10 cellular contexts compared by ENCODE assay signal in the genomic region with DNA sequence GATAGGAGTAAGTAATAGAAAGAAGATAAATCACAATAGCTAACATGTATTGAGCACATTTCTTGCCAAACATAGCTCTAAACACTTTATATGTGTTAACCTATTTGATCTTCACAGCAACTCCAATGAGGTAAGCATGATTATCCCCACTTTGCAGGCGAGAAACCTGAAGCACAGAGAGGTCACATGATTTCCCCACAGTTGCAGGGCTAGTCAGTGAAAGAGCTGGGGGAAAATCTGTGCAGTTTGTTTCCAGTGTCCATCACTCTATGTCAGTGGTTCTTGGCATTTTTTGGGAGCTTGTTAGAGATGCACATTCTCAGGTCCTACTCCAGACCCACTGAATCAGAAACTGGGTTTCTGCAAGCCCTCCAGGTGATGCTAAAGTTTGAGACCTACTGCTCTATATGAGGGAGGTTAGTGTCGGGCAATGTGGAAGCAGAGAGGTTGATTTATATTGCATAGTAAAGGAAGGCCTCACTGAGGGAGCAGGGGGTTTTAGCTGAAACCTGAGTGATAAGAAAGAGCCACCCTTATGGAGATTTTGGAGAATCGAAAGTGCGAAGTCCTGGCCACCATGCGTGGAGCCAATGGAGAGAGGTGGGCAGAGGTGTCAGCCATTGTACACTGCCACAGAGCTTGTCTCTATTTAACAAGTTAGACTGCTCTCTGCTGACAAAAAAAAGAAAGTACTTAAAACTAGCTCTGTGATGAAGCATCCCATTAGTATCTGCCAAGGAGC. TPM values are rescaled to one million over a fixed set of nuclear protein-coding genes. Genes with fewer than 3 reads are reported as not detected.
DNase-seq lines count a peak whose midpoint lies in the region; ATAC-seq lines count a peak whose summit lies in the region.
"Had no signal": no experiment of that assay in that cellular context is flagged by ENCODE, and none has a peak within 500 bp of the region (broad histone marks: within the 10 kb centered on the region; RNA-seq: fewer than 3 reads in every experiment).

No MANE protein-coding gene starts in this region.

- no peaks in the 10 kb centered on the region for H4K20me1 ChIP-seq in GM23248 (ENCODE audit: insufficient read depth)
- H4K20me1 ChIP-seq: BLaER1 had no signal

- H3K36me3 Mint-ChIP-seq in effector memory CD8-positive, alpha-beta T cell (ENCODE audit: insufficient read depth), result peaks cover 3% of the 10 kb centered on the region
- H3K36me3 Mint-ChIP-seq in stimulated activated naive CD8-positive, alpha-beta T cell treated with anti-CD3 and anti-CD28 coated beads, Interleukin-15, Interleukin-2, amounts not matched to agents 100 ng/mL and 50 ng/mL, for 24 hours (ENCODE audit: low read depth), result no peaks in the 10 kb centered on the region

- no peaks in the 10 kb centered on the region for H3K9me2 ChIP-seq in GM23248 (ENCODE audit: insufficient read depth)

- H3K27ac Mint-ChIP-seq in effector memory CD8-positive, alpha-beta T cell, result peak overlapping the region; percentile 42 to 94
- peak overlapping the region; percentile 27 for H3K27ac Mint-ChIP-seq in stimulated activated naive CD8-positive, alpha-beta T cell treated with anti-CD3 and anti-CD28 coated beads, Interleukin-15, Interleukin-2, amounts not matched to agents 100 ng/mL and 50 ng/mL, for 24 hours

- ATAC-seq in effector memory CD8-positive, alpha-beta T cell (replicated peaks), result peak; percentile 85

- no peak overlapping the region for H2AFZ ChIP-seq in GM23248

- no peak overlapping the region for H3K9ac ChIP-seq in GM23248
- H3K9ac ChIP-seq: BLaER1 had no signal

- no peaks in the 10 kb centered on the region for H3K79me2 ChIP-seq in GM23248 (ENCODE audit: insufficient read depth)

- H3K4me3 ChIP-seq in GM23248, result no peak overlapping the region
- H3K4me3 ChIP-seq: BLaER1 had no signal

- peaks cover 4 to 11% of the 10 kb centered on the region in 2 donors for H3K4me1 Mint-ChIP-seq in effector memory CD8-positive, alpha-beta T cell (ENCODE audit: low read depth in 2 of 2)
- H3K4me1 Mint-ChIP-seq in stimulated activated naive CD8-positive, alpha-beta T cell treated with anti-CD3 and anti-CD28 coated beads, Interleukin-15, Interleukin-2, amounts not matched to agents 100 ng/mL and 50 ng/mL, for 24 hours (ENCODE audit: low read depth), result peaks cover 15% of the 10 kb centered on the region
- H3K4me1 Mint-ChIP-seq: neural crest cell had no signal

- peak; percentile 14 for DNase-seq in NCI-H748 (lab: John Stamatoyannopoulos, UW; ENCODE audit: unreplicated experiment)
- DNase-seq in NCI-H748 treated with DMSO at 0.1 percent for 48 hours (lab: John Stamatoyannopoulos, UW), result no peak
- peak; percentile 35 for DNase-seq in GM23248
- peak; percentile 42 for DNase-seq in MV-4-11 (lab: John Stamatoyannopoulos, UW)
- peak; percentile 27 to 51 (median 31) for DNase-seq in effector memory CD8-positive, alpha-beta T cell
- DNase-seq in NCI-H146 (lab: John Stamatoyannopoulos, UW), result no peak
- no peak for DNase-seq in NCI-H2171 (lab: John Stamatoyannopoulos, UW)

- in situ Hi-C loops in GM23248 (cut with MboI), result no loop called here

- no peaks in the 10 kb centered on the region for H3K4me1 ChIP-seq in GM23248 (ENCODE audit: insufficient read depth)
- H3K4me1 ChIP-seq: BLaER1 had no signal

- H3K27me3 ChIP-seq in GM23248 (replicated peaks; ENCODE audit: insufficient read depth), result no peaks in the 10 kb centered on the region
- H3K27me3 ChIP-seq: BLaER1 had no signal

- H3K36me3 ChIP-seq in GM23248 (ENCODE audit: low read depth), result no peaks in the 10 kb centered on the region
- H3K36me3 ChIP-seq: BLaER1 had no signal

- no peaks in the 10 kb centered on the region for H3K9me3 ChIP-seq in GM23248 (ENCODE audit: low read depth)
- H3K9me3 ChIP-seq: BLaER1 had no signal

- H3K4me2 ChIP-seq in GM23248 (ENCODE audit: unreplicated experiment), result no peak overlapping the region
- H3K4me2 ChIP-seq: BLaER1 had no signal

- no peaks in the 10 kb centered on the region for H3K27me3 Mint-ChIP-seq in effector memory CD8-positive, alpha-beta T cell
- no peaks in the 10 kb centered on the region for H3K27me3 Mint-ChIP-seq in stimulated activated naive CD8-positive, alpha-beta T cell treated with anti-CD3 and anti-CD28 coated beads, Interleukin-15, Interleukin-2, amounts not matched to agents 100 ng/mL and 50 ng/mL, for 24 hours

- WGBS in GM23248 (ENCODE audit: low coverage in 1 of 2, low lambda C conversion rate in 2 of 2, missing lambda C conversion rate in 2 of 2), 2 experiments, result 76 to 80% methylated on average over 5 of the region's 5 CpGs

- no peaks in the 10 kb centered on the region for H3F3A ChIP-seq in GM23248 (ENCODE audit: insufficient read depth)

- no peaks in the 10 kb centered on the region for H3K9me3 Mint-ChIP-seq in effector memory CD8-positive, alpha-beta T cell
- H3K9me3 Mint-ChIP-seq in stimulated activated naive CD8-positive, alpha-beta T cell treated with anti-CD3 and anti-CD28 coated beads, Interleukin-15, Interleukin-2, amounts not matched to agents 100 ng/mL and 50 ng/mL, for 24 hours, result no peaks in the 10 kb centered on the region
- H3K9me3 Mint-ChIP-seq: neural crest cell had no signal

- no peak overlapping the region for H3K27ac ChIP-seq in GM23248
- H3K27ac ChIP-seq: BLaER1 had no signal

- peak overlapping the region; percentile 56 to 78 for H3K4me3 Mint-ChIP-seq in effector memory CD8-positive, alpha-beta T cell
- no peak overlapping the region for H3K4me3 Mint-ChIP-seq in stimulated activated naive CD8-positive, alpha-beta T cell treated with anti-CD3 and anti-CD28 coated beads, Interleukin-15, Interleukin-2, amounts not matched to agents 100 ng/mL and 50 ng/mL, for 24 hours
- H3K4me3 Mint-ChIP-seq: neural crest cell had no signal

RNA-seq across cellular contexts. Expression of gene MCOLN3, which starts 20.9 kb away (rescaled TPM):
- 0.51 and 0.54 TPM in 2 replicates for total RNA-seq in GM23248 (2014; rRNA removed; shearing (Covaris generic))
- 0.77 and 1.0 TPM in 2 replicates for polyA plus RNA-seq in GM23248 (2016; fragmentation: Nextera tagmentation; extraction: Ambion mirVana)

RNA-seq across cellular contexts. Expression of gene MCOLN2, which starts 30.5 kb away (rescaled TPM):
- total RNA-seq in GM23248 (2014; rRNA removed; shearing (Covaris generic)), result 1.0 TPM in 1 of 2 replicates, not detected in the other
- 0.25 and 0.31 TPM in 2 replicates for polyA plus RNA-seq in GM23248 (2016; fragmentation: Nextera tagmentation; extraction: Ambion mirVana)

Comparison
In these comparisons a context has a peak if more than half of its experiments do, and no peak if none do; other contexts are left out.
1. DNase-seq: peak in NCI-H748 (single experiment), GM23248 (single experiment), MV-4-11 (single experiment) and effector memory CD8-positive, alpha-beta T cell (3 of 3); none in NCI-H748 treated with DMSO at 0.1 percent for 48 hours (single experiment), NCI-H146 (single experiment) and NCI-H2171 (single experiment).